Comparison of ENCODE assay signal across 11 cellular contexts in the genomic region with DNA sequence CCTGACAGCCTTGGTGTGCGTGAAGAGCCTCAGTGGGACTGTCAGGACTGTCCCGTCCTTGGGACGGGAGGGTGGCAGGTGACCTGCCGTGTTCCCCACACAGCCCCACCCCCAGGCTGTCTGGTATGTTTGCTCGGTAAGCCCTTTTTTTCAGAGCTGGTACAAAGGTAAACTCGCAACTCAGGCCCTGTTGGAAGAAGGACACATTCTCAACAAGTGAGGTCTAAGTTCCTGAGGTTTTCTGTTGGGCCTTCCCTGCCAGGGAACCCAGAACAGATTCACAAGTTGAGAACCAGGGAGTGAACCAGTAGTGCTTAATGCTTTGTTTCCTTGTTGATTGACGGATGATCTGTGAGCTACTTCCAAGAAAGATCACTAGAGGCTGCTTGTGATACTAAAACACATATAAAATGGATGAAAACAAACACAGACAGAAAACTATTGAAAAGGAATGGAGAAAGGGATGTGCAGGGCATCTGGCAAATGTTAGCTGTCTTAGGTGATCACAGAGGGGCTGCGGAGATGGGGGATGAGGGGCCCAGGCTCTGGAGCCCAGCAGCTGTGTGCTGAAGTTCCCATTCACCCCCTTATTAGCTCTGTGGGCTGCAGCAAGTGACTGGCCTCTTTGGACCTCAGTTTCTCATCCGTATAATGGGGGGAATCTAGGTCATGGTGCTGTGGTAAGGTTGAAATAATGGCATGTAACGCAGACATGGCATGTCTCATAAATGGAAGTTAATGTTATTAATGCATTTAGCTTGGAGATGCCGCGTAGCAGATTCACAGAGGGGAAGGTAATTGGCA. TPM values are rescaled to one million over a fixed set of nuclear protein-coding genes. Genes with fewer than 3 reads are reported as not detected.
DNase-seq lines count a peak whose midpoint lies in the region; ATAC-seq, FAIRE-seq and TF ChIP-seq lines count a peak whose summit lies in the region.
"Had no signal": no experiment of that assay in that cellular context is flagged by ENCODE, and none has a peak within 500 bp of the region (broad histone marks: within the 10 kb centered on the region; RNA-seq: fewer than 3 reads in every experiment).

No MANE protein-coding gene starts in this region.

- no peak overlapping the region for H3K4me3 ChIP-seq in keratinocyte (ENCODE audit: control insufficient read depth in 2 of 3, extremely low read depth in 1 of 3, insufficient read depth in 2 of 3, low read depth in 1 of 3, low read length in 3 of 3)
- no peak overlapping the region for H3K4me3 ChIP-seq in sigmoid colon

- no peak for TF ChIP-seq CTCF in keratinocyte (optimal IDR thresholded peaks at IDR 0.05 in 1 of 3, IDR thresholded peaks at IDR 0.05 in 1 of 3, conservative IDR thresholded peaks at IDR 0.05 in 1 of 3; ENCODE audit: extremely low read depth in 1 of 3, insufficient read depth in 2 of 3, low read length in 3 of 3)
- TF ChIP-seq CTCF in sigmoid colon (IDR thresholded peaks at IDR 0.05) = no peak

- FAIRE-seq in keratinocyte (lab: Jason Lieb, UNC) = peak; percentile 32

- H3K4me2 ChIP-seq in keratinocyte (ENCODE audit: control insufficient read depth, extremely low read depth, insufficient read depth, low read depth, low read length) = peak overlapping the region; percentile 63

- no peak overlapping the region for H2AFZ ChIP-seq in keratinocyte (ENCODE audit: control insufficient read depth, low read length)

- no peak overlapping the region for H3K27ac ChIP-seq in keratinocyte (ENCODE audit: control insufficient read depth, insufficient read depth, low read length)
- peak overlapping the region; percentile 52 to 67 (median 58) for H3K27ac ChIP-seq in sigmoid colon

- no peak for TF ChIP-seq EP300 in sigmoid colon (IDR thresholded peaks at IDR 0.05)

- peaks cover 5% of the 10 kb centered on the region in 2 experiments for H3K36me3 ChIP-seq in keratinocyte (ENCODE audit: control insufficient read depth in 2 of 2, extremely low read depth in 1 of 2, insufficient read depth in 2 of 2, low read length in 2 of 2)
- no peaks in the 10 kb centered on the region for H3K36me3 ChIP-seq in sigmoid colon

- 42 to 72% methylated on average over 12 of the region's 12 CpGs for WGBS in sigmoid colon, 2 donors

- no peak overlapping the region for H3K9ac ChIP-seq in keratinocyte (ENCODE audit: control insufficient read depth, extremely low read depth, insufficient read depth, low read length)

- H3K4me1 ChIP-seq in keratinocyte (ENCODE audit: control insufficient read depth, extremely low read depth, insufficient read depth, low read length) (peaks cover 71% of the 10 kb centered on the region), sigmoid colon (peaks cover 0 to 95% (median 88%) of the 10 kb centered on the region in 4 donors)

- intact Hi-C loops in sigmoid colon (cut with DNase I) = no loop called here

- peaks cover 14% of the 10 kb centered on the region for H3K9me1 ChIP-seq in keratinocyte (ENCODE audit: control insufficient read depth, extremely low read depth, insufficient read depth, low read length)

- H3K79me2 ChIP-seq in keratinocyte (ENCODE audit: control insufficient read depth, insufficient read depth, low read length) = peaks cover 88% of the 10 kb centered on the region

- dilution Hi-C loops in keratinocyte (cut with MboI; ENCODE audit: extremely low pct_ligation_motif_present, low sequenced_read_pairs) = no loop called here

- no peaks in the 10 kb centered on the region for H3K27me3 ChIP-seq in keratinocyte (ENCODE audit: control insufficient read depth, extremely low read depth, insufficient read depth, low read length)
- H3K27me3 ChIP-seq in sigmoid colon = no peaks in the 10 kb centered on the region

- no peaks in the 10 kb centered on the region for H3K9me3 ChIP-seq in keratinocyte (ENCODE audit: control insufficient read depth, low read depth, low read length)
- no peaks in the 10 kb centered on the region for H3K9me3 ChIP-seq in sigmoid colon

- ATAC-seq in GM19328 (IDR thresholded peaks at IDR 0.05; ENCODE audit: unreplicated experiment) = no peak
- ATAC-seq: activated CD4-positive, alpha-beta T cell treated with anti-CD3 and anti-CD28 coated beads for 36 hours had no signal

- H4K20me1 ChIP-seq in keratinocyte (ENCODE audit: control insufficient read depth, extremely low read depth, insufficient read depth, low read length) = peaks cover 16% of the 10 kb centered on the region

- no peak for TF ChIP-seq POLR2A in sigmoid colon (IDR thresholded peaks at IDR 0.05)

- DNase-seq in DMS53 treated with DMSO at 0.1 percent for 48 hours (lab: John Stamatoyannopoulos, UW; ENCODE audit: unreplicated experiment) (peak; percentile 8), astrocyte of the hippocampus (ENCODE audit: low read depth, low spot score) (peak; percentile 84), keratinocyte (ENCODE audit: low read depth, low spot score) (no peak), sigmoid colon (no peak), NCI-H69 (lab: John Stamatoyannopoulos, UW) (no peak), NCI-H524 (lab: John Stamatoyannopoulos, UW) (no peak), NCI-H2171 treated with DMSO at 0.1 percent for 48 hours (lab: John Stamatoyannopoulos, UW) (no peak)
- DNase-seq: activated CD4-positive, alpha-beta T cell treated with anti-CD3 and anti-CD28 coated beads for 36 hours; Karpas-422; stimulated activated CD4-positive, alpha-beta T cell treated with anti-CD3 and anti-CD28 coated beads, Interleukin-2, amount 100 ng/mL, for 24 hours had no signal

RNA-seq across cellular contexts. Expression of a gene that starts 2.7 kb away (rescaled TPM):
- polyA plus RNA-seq in keratinocyte (24.9 to 43.5 TPM (median 36.2 TPM) in 3 replicates), sigmoid colon (10 to 100 TPM in 2 of 3 donors, 1 to 10 TPM in 1; 5.4 to 39.4 (median 13.9) TPM)
- 8.3 TPM for polyA plus RNA-seq in keratinocyte (2011; ENCODE audit: low read depth)
- polyA plus RNA-seq in keratinocyte (2011; cell fraction: cytosol; rRNA removed) = 31.9 and 37.2 TPM in 2 replicates
- 106 and 123 TPM in 2 replicates for polyA plus RNA-seq in keratinocyte (2011; cell fraction: nucleus; rRNA removed)
- polyA plus RNA-seq in keratinocyte (2012; ENCODE audit: low replicate concordance) = 21.8 and 60.7 TPM in 2 replicates
- polyA minus RNA-seq in keratinocyte = 60.2 to 180 TPM (median 69.9 TPM) in 3 replicates
- polyA minus RNA-seq in keratinocyte (2011; cell fraction: cytosol; rRNA and poly(A)+ RNA removed) = 62.7 TPM
- polyA minus RNA-seq in keratinocyte (2011; cell fraction: nucleus; rRNA and poly(A)+ RNA removed) = 122 and 151 TPM in 2 replicates
- total RNA-seq in sigmoid colon = 10 to 100 TPM; 26.5 to 74.8 (median 43.7) TPM

Comparison
In these comparisons a context has a peak if more than half of its experiments do, and no peak if none do; other contexts are left out.
1. DNase-seq: peak in DMS53 treated with DMSO at 0.1 percent for 48 hours (single experiment) and astrocyte of the hippocampus (single experiment); none in keratinocyte (single experiment), sigmoid colon (single experiment), NCI-H69 (single experiment), NCI-H524 (0 of 2) and NCI-H2171 treated with DMSO at 0.1 percent for 48 hours (single experiment).